Comparison of ENCODE assay signal across 28 cellular contexts in the genomic region with DNA sequence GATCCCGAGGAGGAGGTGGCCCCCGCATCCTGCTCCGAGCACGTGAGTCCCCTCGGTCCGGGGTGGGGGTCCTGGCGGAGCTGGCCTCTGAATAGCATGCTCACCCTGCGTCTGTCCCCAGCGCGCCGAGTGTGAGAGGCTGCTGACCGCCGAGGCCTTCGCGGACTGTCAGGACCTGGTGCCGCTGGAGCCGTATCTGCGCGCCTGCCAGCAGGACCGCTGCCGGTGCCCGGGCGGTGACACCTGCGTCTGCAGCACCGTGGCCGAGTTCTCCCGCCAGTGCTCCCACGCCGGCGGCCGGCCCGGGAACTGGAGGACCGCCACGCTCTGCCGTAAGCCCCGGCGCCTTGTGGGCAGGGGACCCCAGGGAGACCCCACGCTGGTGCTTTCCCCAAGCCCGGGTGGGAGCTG. TPM values are rescaled to one million over a fixed set of nuclear protein-coding genes. Genes with fewer than 3 reads are reported as not detected.
DNase-seq lines count a peak whose midpoint lies in the region; ATAC-seq and TF ChIP-seq lines count a peak whose summit lies in the region.
"Had no signal": no experiment of that assay in that cellular context is flagged by ENCODE, and none has a peak within 500 bp of the region (broad histone marks: within the 10 kb centered on the region; RNA-seq: fewer than 3 reads in every experiment).

No MANE protein-coding gene starts in this region.

- H3K4me1 ChIP-seq in RWPE2 (ENCODE audit: insufficient read depth, poor library complexity, severe bottlenecking) (peaks cover 8% of the 10 kb centered on the region), psoas muscle (peaks cover 5% of the 10 kb centered on the region)
- H3K4me1 ChIP-seq: Caco-2, uterus had no signal

- 76 to 89% (median 81%) methylated on average over 30 to 39 of the region's 39 CpGs for WGBS in psoas muscle, 3 donors

- peak; percentile 7 for DNase-seq in activated CD4-positive, alpha-beta T cell treated with anti-CD3 and anti-CD28 coated beads for 1 hour
- no peak for DNase-seq in activated CD4-positive, alpha-beta T cell treated with anti-CD3 and anti-CD28 coated beads for 4 hours
- DNase-seq in RWPE2 (ENCODE audit: low spot score) (peak; percentile 62), left ventricle myocardium superior (peak; percentile 31), psoas muscle (peak; percentile 9 to 42), hypothalamus (lab: John Stamatoyannopoulos, UW) (no peak), midbrain (lab: John Stamatoyannopoulos, UW) (no peak)
- DNase-seq: activated CD4-positive, alpha-beta T cell treated with anti-CD3 and anti-CD28 coated beads, Interleukin-2, amount 10 ng/mL, durations not matched to agents 7 days and 5 days; activated naive CD8-positive, alpha-beta T cell treated with anti-CD3 and anti-CD28 coated beads, Interleukin-2, amount 50 U/mL, for 24 hours; effector CD8-positive, alpha-beta T cell; MM.1S; NCI-H1417; NCI-H510A had no signal

- H3K27ac ChIP-seq in RWPE2 (ENCODE audit: poor library complexity, severe bottlenecking) = no peak overlapping the region
- H3K27ac ChIP-seq in psoas muscle = no peak overlapping the region
- H3K27ac ChIP-seq: BLaER1, heart left ventricle, prostate gland, suprapubic skin, uterus had no signal

- H3K36me3 ChIP-seq in RWPE2 (ENCODE audit: low read depth) (no peaks in the 10 kb centered on the region), psoas muscle (ENCODE audit: insufficient read depth in 1 of 2, low read depth in 1 of 2) (no peaks in the 10 kb centered on the region)
- H3K36me3 ChIP-seq: BLaER1, heart left ventricle, Peyer's patch, prostate gland, suprapubic skin, uterus had no signal

- no peaks in the 10 kb centered on the region for H3K27me3 ChIP-seq in RWPE2 (ENCODE audit: insufficient read depth, poor library complexity, severe bottlenecking)
- peaks cover 0 to 10% (median 2%) of the 10 kb centered on the region in 3 donors for H3K27me3 ChIP-seq in psoas muscle (ENCODE audit: insufficient read depth in 3 of 3, low read length in 2 of 3)
- H3K27me3 ChIP-seq: BLaER1, Peyer's patch, uterus had no signal

- TF ChIP-seq CTCF in RWPE2 (IDR thresholded peaks at IDR 0.05; ENCODE audit: poor library complexity, severe bottlenecking) = no peak
- TF ChIP-seq CTCF in psoas muscle (IDR thresholded peaks at IDR 0.05) = no peak

- H3K9me3 ChIP-seq in RWPE2 (ENCODE audit: severe bottlenecking) (no peaks in the 10 kb centered on the region), psoas muscle (no peaks in the 10 kb centered on the region)
- H3K9me3 ChIP-seq: BLaER1, Caco-2, heart left ventricle, Peyer's patch, prostate gland, suprapubic skin, uterus had no signal

- no peak for ATAC-seq in RWPE2 (ENCODE audit: low read depth)
- no peak for ATAC-seq in left ventricle myocardium superior
- no peak for ATAC-seq in psoas muscle
- no peak for ATAC-seq in HG03196 (IDR thresholded peaks at IDR 0.05; ENCODE audit: unreplicated experiment)
- ATAC-seq: activated naive CD8-positive, alpha-beta T cell treated with anti-CD3 and anti-CD28 coated beads, Interleukin-2, amount 50 U/mL, for 24 hours; heart left ventricle had no signal

- intact Hi-C loops in left ventricle myocardium superior (cut with micrococcal nuclease) = no loop called here
- intact Hi-C loops in psoas muscle (cut with DNase I) = no loop called here

- no peak overlapping the region for H3K4me3 ChIP-seq in RWPE2 (ENCODE audit: severe bottlenecking)
- H3K4me3 ChIP-seq in psoas muscle = no peak overlapping the region
- H3K4me3 ChIP-seq: BLaER1, heart left ventricle, prostate gland, smooth muscle cell, suprapubic skin, uterus had no signal

RNA-seq across cellular contexts. Expression of gene MUC2, which starts 3.5 kb away (rescaled TPM):
- not detected for total RNA-seq in left ventricle myocardium superior
- total RNA-seq in psoas muscle = under 1 TPM in 3 of 4 donors, not detected in 1; 0.02 to 0.44 (median 0.04) TPM
- under 1 TPM in 2 of 3 donors, not detected in 1; under 0.01 to 0.01 TPM for polyA plus RNA-seq in psoas muscle
- total RNA-seq: activated CD4-positive, alpha-beta T cell treated with anti-CD3 and anti-CD28 coated beads, Interleukin-2, amount 10 ng/mL, durations not matched to agents 7 days and 5 days; activated T-helper 2 cell treated with anti-CD3 and anti-CD28 coated beads, Interferon-gamma antibody, Interleukin-2, Interleukin-4, amounts not matched to agents 10 μg/mL and 5 μg/mL and 100 μg/mL, durations not matched to agents 14 hours and 24 hours and 36 hours; epithelial cell of proximal tubule; H4; mononuclear cell; SK-MEL-5; smooth muscle cell had no signal
- polyA plus RNA-seq: neural cell, smooth muscle cell had no signal

RNA-seq across cellular contexts. Expression of gene MUC6, which starts 41.7 kb away (rescaled TPM):
- not detected for total RNA-seq in left ventricle myocardium superior
- not detected for total RNA-seq in psoas muscle
- polyA plus RNA-seq in psoas muscle = under 1 TPM; under 0.01 to 0.04 (median 0.01) TPM
- total RNA-seq: activated CD4-positive, alpha-beta T cell treated with anti-CD3 and anti-CD28 coated beads, Interleukin-2, amount 10 ng/mL, durations not matched to agents 7 days and 5 days; activated T-helper 2 cell treated with anti-CD3 and anti-CD28 coated beads, Interferon-gamma antibody, Interleukin-2, Interleukin-4, amounts not matched to agents 10 μg/mL and 5 μg/mL and 100 μg/mL, durations not matched to agents 14 hours and 24 hours and 36 hours; Caco-2; epithelial cell of proximal tubule; H4; heart left ventricle; Peyer's patch; SK-MEL-5; smooth muscle cell had no signal
- polyA plus RNA-seq: neural cell, smooth muscle cell had no signal

Comparison
In these comparisons a context has a peak if more than half of its experiments do, and no peak if none do; other contexts are left out.
1. DNase-seq: peak in activated CD4-positive, alpha-beta T cell treated with anti-CD3 and anti-CD28 coated beads for 1 hour (single experiment), RWPE2 (single experiment), left ventricle myocardium superior (single experiment) and psoas muscle (2 of 2); none in activated CD4-positive, alpha-beta T cell treated with anti-CD3 and anti-CD28 coated beads for 4 hours (0 of 2), hypothalamus (0 of 51) and midbrain (single experiment).